29 cellular contexts compared by ENCODE assay signal in the genomic region with DNA sequence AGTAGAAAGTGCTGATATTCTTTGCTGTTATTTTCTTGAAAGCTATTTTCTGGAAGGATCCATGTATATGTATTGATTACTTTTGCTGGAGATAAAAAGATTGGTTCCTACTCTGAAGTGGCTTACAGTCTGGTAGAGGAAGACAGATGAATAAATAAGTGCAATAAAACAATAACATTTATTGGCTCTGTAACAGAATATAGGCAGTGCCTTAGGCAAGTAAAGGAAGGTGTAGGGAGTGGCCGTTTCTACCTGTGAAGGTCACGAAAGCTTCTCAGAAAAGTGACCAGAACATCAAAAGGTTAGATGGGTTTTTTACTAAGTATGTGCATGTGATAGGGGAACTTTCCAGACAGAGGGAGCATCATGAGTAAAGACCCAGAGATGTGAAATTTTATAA.
"Had no signal": no experiment of that assay in that cellular context is flagged by ENCODE, and none has a peak within 500 bp of the region (broad histone marks: within the 10 kb centered on the region; RNA-seq: fewer than 3 reads in every experiment).

No MANE protein-coding gene starts in this region.

- H3K9me3 Mint-ChIP-seq: dendritic cell treated with granulocyte-macrophage colony-stimulating factor and Interleukin-4, amounts not matched to agents 40 ng/mL and 50 ng/mL, for 4 days; endodermal cell; natural killer cell had no signal

- ATAC-seq: esophagus mucosa; gastrocnemius medialis; left lobe of liver; natural killer cell; psoas muscle; right cardiac atrium; stimulated activated memory B cell treated with anti-CD40 and anti-IgM and Interleukin-4, amounts not matched to agents 10 μg/mL and 1 μg/mL and 100 μg/mL, for 72 hours; stimulated activated naive CD8-positive, alpha-beta T cell treated with anti-CD3 and anti-CD28 coated beads, Interleukin-15, Interleukin-2, amounts not matched to agents 100 U/mL and 50 U/mL, for 24 hours had no signal

- H3K27me3 Mint-ChIP-seq: dendritic cell treated with granulocyte-macrophage colony-stimulating factor and Interleukin-4, amounts not matched to agents 40 ng/mL and 50 ng/mL, for 4 days; stimulated activated memory B cell treated with anti-CD40 and anti-IgM and Interleukin-4, amounts not matched to agents 10 μg/mL and 1 μg/mL and 100 μg/mL, for 72 hours had no signal

- H3K36me3 ChIP-seq: colonic mucosa, gastrocnemius medialis, ovary, sigmoid colon, tibial artery, upper lobe of left lung, uterus had no signal

- H3K36me3 Mint-ChIP-seq: natural killer cell had no signal

- H3K4me3 Mint-ChIP-seq: dendritic cell treated with granulocyte-macrophage colony-stimulating factor and Interleukin-4, amounts not matched to agents 40 ng/mL and 50 ng/mL, for 4 days; endodermal cell; natural killer cell; stimulated activated memory B cell treated with anti-CD40 and anti-IgM and Interleukin-4, amounts not matched to agents 10 μg/mL and 1 μg/mL and 100 μg/mL, for 72 hours had no signal

- DNase-seq: colonic mucosa; effector CD8-positive, alpha-beta T cell; endodermal cell; foreskin fibroblast; gastrocnemius medialis; head of caudate nucleus; mammary epithelial cell; midbrain; natural killer cell; occipital lobe; ovary; posterior cingulate gyrus; psoas muscle; right cardiac atrium; sigmoid colon; spleen; stimulated activated CD4-positive, alpha-beta T cell treated with anti-CD3 and anti-CD28 coated beads, Interleukin-4, amount 100 ng/mL, for 4 hours; stimulated activated naive CD8-positive, alpha-beta T cell treated with anti-CD3 and anti-CD28 coated beads, Interleukin-15, Interleukin-2, amounts not matched to agents 100 U/mL and 50 U/mL, for 24 hours; substantia nigra; testis; tibial artery; upper lobe of left lung; uterus had no signal

- H3K27me3 ChIP-seq: colonic mucosa, gastrocnemius medialis, ovary, sigmoid colon, spleen, testis, tibial artery, upper lobe of left lung, uterus had no signal

- H3K27ac Mint-ChIP-seq: dendritic cell treated with granulocyte-macrophage colony-stimulating factor and Interleukin-4, amounts not matched to agents 40 ng/mL and 50 ng/mL, for 4 days; endodermal cell; stimulated activated memory B cell treated with anti-CD40 and anti-IgM and Interleukin-4, amounts not matched to agents 10 μg/mL and 1 μg/mL and 100 μg/mL, for 72 hours had no signal

- H3K4me1 ChIP-seq: colonic mucosa, testis, tibial artery, uterus had no signal

- H3K9me3 ChIP-seq: colonic mucosa, gastrocnemius medialis, ovary, psoas muscle, sigmoid colon, spleen, testis, tibial artery, upper lobe of left lung, uterus had no signal

- H3K4me3 ChIP-seq: colonic mucosa, gastrocnemius medialis, ovary, psoas muscle, sigmoid colon, spleen, testis, tibial artery, upper lobe of left lung, uterus had no signal

- H3K27ac ChIP-seq: colonic mucosa, epithelial cell of prostate, gastrocnemius medialis, ovary, psoas muscle, sigmoid colon, spleen, testis, tibial artery, upper lobe of left lung, uterus had no signal

- FAIRE-seq: keratinocyte had no signal
